In genomic region chr1:24857528-24858133, GRCh38 we compare ENCODE assay signal across 18 cellular contexts.
DNase-seq lines count a peak whose midpoint lies in the region; TF ChIP-seq lines count a peak whose summit lies in the region.
"Had no signal": no experiment of that assay in that cellular context is flagged by ENCODE, and none has a peak within 500 bp of the region (broad histone marks: within the 10 kb centered on the region; RNA-seq: fewer than 3 reads in every experiment).

No MANE protein-coding gene starts in this region.

- no peak overlapping the region for H3K4me2 ChIP-seq in osteoblast (ENCODE audit: insufficient read depth, low read length)
- H3K4me2 ChIP-seq: A549 had no signal

- no peaks in the 10 kb centered on the region for H3K27me3 Mint-ChIP-seq in chondrocyte (ENCODE audit: low read depth)
- no peaks in the 10 kb centered on the region for H3K27me3 Mint-ChIP-seq in glutamatergic neuron (ENCODE audit: unreplicated experiment)
- H3K27me3 Mint-ChIP-seq: CD4-positive, alpha-beta T cell; stimulated activated naive CD8-positive, alpha-beta T cell treated with anti-CD3 and anti-CD28 coated beads, Interleukin-15, Interleukin-2, amounts not matched to agents 100 ng/mL and 50 ng/mL, for 24 hours; T-helper 17 cell had no signal

- H3K36me3 Mint-ChIP-seq in chondrocyte (ENCODE audit: low read depth) (no peaks in the 10 kb centered on the region), glutamatergic neuron (ENCODE audit: unreplicated experiment) (no peaks in the 10 kb centered on the region)

- H3K4me3 ChIP-seq in osteoblast (ENCODE audit: insufficient read depth, low read length), result no peak overlapping the region
- H3K4me3 ChIP-seq: A549, body of pancreas, left lung, psoas muscle had no signal

- DNase-seq in SIG-M5 treated with dmso at 0.1 percent for 504 hours (lab: John Stamatoyannopoulos, UW; ENCODE audit: unreplicated experiment), result peak; percentile 13
- no peak for DNase-seq in SIG-M5 (lab: John Stamatoyannopoulos, UW)
- no peak for DNase-seq in chondrocyte (ENCODE audit: low spot score)
- no peak for DNase-seq in osteoblast (ENCODE audit: insufficient read length, low spot score, missing footprints)
- no peak for DNase-seq in GM10248 (ENCODE audit: extremely low spot score)
- no peak for DNase-seq in SW480 (ENCODE audit: low spot score)
- DNase-seq in glutamatergic neuron, result no peak
- DNase-seq: activated naive CD4-positive, alpha-beta T cell treated with Interleukin-2 at 50 U/mL for 16 hours; body of pancreas; CD4-positive, alpha-beta T cell; hypothalamus; left lung; psoas muscle; RPMI8226; T-helper 17 cell had no signal

- peaks cover 7% of the 10 kb centered on the region for H3K4me1 Mint-ChIP-seq in chondrocyte (ENCODE audit: low read depth)
- H3K4me1 Mint-ChIP-seq in glutamatergic neuron (ENCODE audit: low read depth, unreplicated experiment), result no peaks in the 10 kb centered on the region

- H4K20me1 ChIP-seq in osteoblast (ENCODE audit: insufficient read depth, low read length), result no peaks in the 10 kb centered on the region

- H3K9me3 Mint-ChIP-seq in chondrocyte (ENCODE audit: low read depth), result no peaks in the 10 kb centered on the region
- no peaks in the 10 kb centered on the region for H3K9me3 Mint-ChIP-seq in glutamatergic neuron (ENCODE audit: unreplicated experiment)
- H3K9me3 Mint-ChIP-seq: CD4-positive, alpha-beta T cell; stimulated activated naive CD8-positive, alpha-beta T cell treated with anti-CD3 and anti-CD28 coated beads, Interleukin-15, Interleukin-2, amounts not matched to agents 100 ng/mL and 50 ng/mL, for 24 hours had no signal

- no peaks in the 10 kb centered on the region for H3K27me3 ChIP-seq in osteoblast (ENCODE audit: insufficient read depth, low read length)
- H3K27me3 ChIP-seq: body of pancreas had no signal

- H3K36me3 ChIP-seq in osteoblast (ENCODE audit: insufficient read depth, low read length), result no peaks in the 10 kb centered on the region
- H3K36me3 ChIP-seq: left lung had no signal

- peak; percentile 15; the same call in 1 of the 2 replicates for TF ChIP-seq RAD21 in Ishikawa (IDR thresholded peaks at IDR 0.05; ENCODE audit: low read depth)

- CTCF ChIA-PET in GM10248 (lab: Yijun Ruan, JAX), result interaction anchor here (1.5 kb wide), 1 partner anchor 41 kb away, joined by 3 read pairs; no protein-coding TSS in a partner anchor

- no peak overlapping the region for H3K27ac ChIP-seq in osteoblast (ENCODE audit: low read depth, low read length)
- H3K27ac ChIP-seq: A549, body of pancreas, left lung, psoas muscle had no signal

- no peak overlapping the region for H2AFZ ChIP-seq in osteoblast (ENCODE audit: low read length)

- POLR2A ChIA-PET in GM10248 (lab: Yijun Ruan, JAX), result no interaction called here

- no peak for TF ChIP-seq EP300 in Ishikawa (IDR thresholded peaks at IDR 0.05; ENCODE audit: borderline replicate concordance)

- H3K79me2 ChIP-seq in osteoblast (ENCODE audit: insufficient read depth, low read length), result no peaks in the 10 kb centered on the region

- TF ChIP-seq CTCF in chondrocyte (IDR thresholded peaks at IDR 0.05) (peak; percentile 24), osteoblast (IDR thresholded peaks at IDR 0.05; ENCODE audit: extremely low read depth, low read depth, low read length) (peak; percentile 9), GM10248 (IDR thresholded peaks at IDR 0.05; ENCODE audit: control extremely low read depth, extremely low read depth, low read depth, missing control alignments) (no peak), glutamatergic neuron (IDR thresholded peaks at IDR 0.05; ENCODE audit: partially characterized antibody, unreplicated experiment) (no peak)

- no peaks in the 10 kb centered on the region for H3K9me3 ChIP-seq in osteoblast (ENCODE audit: low read depth, low read length)
- H3K9me3 ChIP-seq: A549, body of pancreas, left lung, psoas muscle had no signal

- H3K4me1 ChIP-seq in osteoblast (ENCODE audit: insufficient read depth, low read length), result peaks cover 11% of the 10 kb centered on the region
- H3K4me1 ChIP-seq: body of pancreas, psoas muscle had no signal

- H3K27ac Mint-ChIP-seq in chondrocyte (ENCODE audit: unreplicated experiment), result no peak overlapping the region
- no peak overlapping the region for H3K27ac Mint-ChIP-seq in glutamatergic neuron (ENCODE audit: unreplicated experiment)
- H3K27ac Mint-ChIP-seq: CD4-positive, alpha-beta T cell; stimulated activated naive CD8-positive, alpha-beta T cell treated with anti-CD3 and anti-CD28 coated beads, Interleukin-15, Interleukin-2, amounts not matched to agents 100 ng/mL and 50 ng/mL, for 24 hours; T-helper 17 cell had no signal

- no peak overlapping the region for H3K4me3 Mint-ChIP-seq in chondrocyte (ENCODE audit: unreplicated experiment)
- no peak overlapping the region for H3K4me3 Mint-ChIP-seq in glutamatergic neuron (ENCODE audit: unreplicated experiment)
- H3K4me3 Mint-ChIP-seq: CD4-positive, alpha-beta T cell; stimulated activated naive CD8-positive, alpha-beta T cell treated with anti-CD3 and anti-CD28 coated beads, Interleukin-15, Interleukin-2, amounts not matched to agents 100 ng/mL and 50 ng/mL, for 24 hours; T-helper 17 cell had no signal

TF ChIP-seq in Ishikawa, 13 proteins besides CTCF, POLR2A, EP300 and RAD21:
- TF ChIP-seq EGR1 (IDR thresholded peaks at IDR 0.05) (no peak), TEAD4 (IDR thresholded peaks at IDR 0.05) (no peak), YY1 (IDR thresholded peaks at IDR 0.05; ENCODE audit: low read depth) (no peak), ZBTB7A (IDR thresholded peaks at IDR 0.05; ENCODE audit: low read depth) (no peak), CREB1 (IDR thresholded peaks at IDR 0.05; ENCODE audit: low read depth) (no peak), TAF1 (IDR thresholded peaks at IDR 0.05; ENCODE audit: low read depth) (no peak)
- TF ChIP-seq, protein P1, sequence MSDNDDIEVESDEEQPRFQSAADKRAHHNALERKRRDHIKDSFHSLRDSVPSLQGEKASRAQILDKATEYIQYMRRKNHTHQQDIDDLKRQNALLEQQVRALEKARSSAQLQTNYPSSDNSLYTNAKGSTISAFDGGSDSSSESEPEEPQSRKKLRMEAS (IDR thresholded peaks at IDR 0.05), result no peak
- TF ChIP-seq, protein P2, sequence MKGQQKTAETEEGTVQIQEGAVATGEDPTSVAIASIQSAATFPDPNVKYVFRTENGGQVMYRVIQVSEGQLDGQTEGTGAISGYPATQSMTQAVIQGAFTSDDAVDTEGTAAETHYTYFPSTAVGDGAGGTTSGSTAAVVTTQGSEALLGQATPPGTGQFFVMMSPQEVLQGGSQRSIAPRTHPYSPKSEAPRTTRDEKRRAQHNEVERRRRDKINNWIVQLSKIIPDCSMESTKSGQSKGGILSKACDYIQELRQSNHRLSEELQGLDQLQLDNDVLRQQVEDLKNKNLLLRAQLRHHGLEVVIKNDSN (IDR thresholded peaks at IDR 0.05), result no peak

Comparison
In these comparisons a context has a peak if more than half of its experiments do, and no peak if none do; other contexts are left out.
1. CTCF ChIP-seq: peak in chondrocyte (single experiment) and osteoblast (single experiment); none in GM10248 (single experiment) and glutamatergic neuron (single experiment).